Comparison of ENCODE assay signal across 8 cellular contexts in genomic region chr4:15702941-15703403, GRCh38. TPM values are rescaled to one million over a fixed set of nuclear protein-coding genes. Genes with fewer than 3 reads are reported as not detected.
DNase-seq lines count a peak whose midpoint lies in the region; ATAC-seq, FAIRE-seq and TF ChIP-seq lines count a peak whose summit lies in the region.

BST1 (plus strand) TSS chr4:15703065; CDS start chr4:15703145, 80 bp downstream.

- H3K9me3 ChIP-seq in OCI-LY1 (ENCODE audit: low read length) (no peaks in the 10 kb centered on the region), ovary (no peaks in the 10 kb centered on the region), tibial artery (no peaks in the 10 kb centered on the region)

- peak; percentile 87 for ATAC-seq in GM21717 (IDR thresholded peaks at IDR 0.05; ENCODE audit: unreplicated experiment)

- H3K9me2 ChIP-seq in OCI-LY1 (ENCODE audit: low read depth, low read length), result no peaks in the 10 kb centered on the region

- DNase-seq in AG09309 (ENCODE audit: low read depth), result no peak
- peak; percentile 31 for DNase-seq in activated gamma-delta T cell treated with Interleukin-2 at 50 U/mL for 16 hours
- peak; percentile 50 to 55 for DNase-seq in frontal cortex (ENCODE audit: low spot score in 2 of 2)
- peak; percentile 47 to 71 (median 59) for DNase-seq in ovary
- DNase-seq in tibial artery, result peak; percentile 71 to 82
- DNase-seq in NCI-H2171 (lab: John Stamatoyannopoulos, UW), result no peak

- H3K27me3 ChIP-seq in OCI-LY1 (ENCODE audit: insufficient read depth, low read length) (no peaks in the 10 kb centered on the region), ovary (no peaks in the 10 kb centered on the region), tibial artery (no peaks in the 10 kb centered on the region)

- no peaks in the 10 kb centered on the region for H3K79me2 ChIP-seq in OCI-LY1 (ENCODE audit: insufficient read depth, low read length)

- TF ChIP-seq CTCF in AG09309 (IDR thresholded peaks at IDR 0.05; ENCODE audit: control insufficient read depth, insufficient read depth, low read depth, low read length, missing control alignments), result no peak
- no peak for TF ChIP-seq CTCF in OCI-LY1 (IDR thresholded peaks at IDR 0.05; ENCODE audit: low read length)
- TF ChIP-seq CTCF in ovary (IDR thresholded peaks at IDR 0.05), result no peak
- TF ChIP-seq CTCF in tibial artery (IDR thresholded peaks at IDR 0.05), result no peak

- no peak for TF ChIP-seq EP300 in ovary (IDR thresholded peaks at IDR 0.05)

- peak within 1 kb of the TSS; percentile 40 for H3K4me3 ChIP-seq in AG09309 (ENCODE audit: control insufficient read depth, low read depth, low read length)
- peak within 1 kb of the TSS; percentile 58 for H3K4me3 ChIP-seq in OCI-LY1 (ENCODE audit: low read depth, low read length, poor library complexity, severe bottlenecking)
- H3K4me3 ChIP-seq in ovary, result peak within 1 kb of the TSS; percentile 53
- H3K4me3 ChIP-seq in tibial artery, result peak within 1 kb of the TSS; percentile 53 to 56

- H3K9ac ChIP-seq in OCI-LY1 (ENCODE audit: low read length), result peak within 1 kb of the TSS; percentile 37; the same call in 1 of the 2 replicates

- intact Hi-C loops in ovary (cut with DNase I), result no loop called here
- intact Hi-C loops in tibial artery (cut with DNase I; ENCODE audit: low total_unique reads), result no loop called here

- H3K4me1 ChIP-seq in OCI-LY1 (ENCODE audit: insufficient read depth, low read length, severe bottlenecking) (peaks cover 4% of the 10 kb centered on the region), ovary (ENCODE audit: insufficient read depth) (peaks cover 3% of the 10 kb centered on the region), tibial artery (peaks cover 0 to 12% (median 3%) of the 10 kb centered on the region in 4 donors)

- 1 to 3% (median 1%) methylated on average over 43 of the region's 43 CpGs for WGBS in ovary, 3 donors

- H3F3A ChIP-seq in OCI-LY1 (ENCODE audit: insufficient read depth, low read length), result no peaks in the 10 kb centered on the region

- H2AFZ ChIP-seq in OCI-LY1 (ENCODE audit: low read length), result no peak within 1 kb of the TSS

- peak within 1 kb of the TSS; percentile 76 for H3K4me2 ChIP-seq in OCI-LY1 (ENCODE audit: low read length)

- H4K20me1 ChIP-seq in OCI-LY1 (ENCODE audit: insufficient read depth, low read length), result no peaks in the 10 kb centered on the region

- H3K27ac ChIP-seq in OCI-LY1 (ENCODE audit: low read depth, low read length, poor library complexity, severe bottlenecking) (no peak within 1 kb of the TSS), ovary (peak within 1 kb of the TSS in 1 of 2 donors; percentile 7), tibial artery (peak within 1 kb of the TSS; percentile 51 to 59)

- TF ChIP-seq POLR2A in ovary (IDR thresholded peaks at IDR 0.05), result no peak

- FAIRE-seq in frontal cortex (lab: Jason Lieb, UNC), result no peak

- H3K36me3 ChIP-seq in OCI-LY1 (ENCODE audit: insufficient read depth, low read length) (no peaks in the 10 kb centered on the region), ovary (no peaks in the 10 kb centered on the region), tibial artery (no peaks in the 10 kb centered on the region)

RNA-seq across cellular contexts. Expression of gene BST1, which starts in this region (rescaled TPM):
- total RNA-seq in frontal cortex (4.5 TPM), ovary (1 to 10 TPM; 5.6 to 9.8 (median 6.8) TPM)
- polyA plus RNA-seq in ovary, result 10 to 100 TPM; 10.9 to 18.5 TPM

Comparison
In these comparisons a context has a peak if more than half of its experiments do, and no peak if none do; other contexts are left out.
1. DNase-seq: peak in activated gamma-delta T cell treated with Interleukin-2 at 50 U/mL for 16 hours (single experiment), frontal cortex (2 of 2), ovary (5 of 5) and tibial artery (2 of 2); none in AG09309 (single experiment) and NCI-H2171 (single experiment).
2. Peak in every context shown above with its lines, with median percentiles within 50 percentile points of each other: H3K4me3 ChIP-seq.